In genomic region chr14:106200539-106201310, GRCh38 we compare ENCODE assay signal across 23 cellular contexts.
DNase-seq lines count a peak whose midpoint lies in the region; ATAC-seq and TF ChIP-seq lines count a peak whose summit lies in the region.
"Had no signal": no experiment of that assay in that cellular context is flagged by ENCODE, and none has a peak within 500 bp of the region (broad histone marks: within the 10 kb centered on the region; RNA-seq: fewer than 3 reads in every experiment).

No MANE protein-coding gene starts in this region.

- no peaks in the 10 kb centered on the region for H3K9me3 Mint-ChIP-seq in activated CD4-positive, alpha-beta T cell treated with anti-CD3 and anti-CD28 coated beads, Interleukin-2, amount 10 ng/mL, durations not matched to agents 24 days and 14 days
- no peaks in the 10 kb centered on the region for H3K9me3 Mint-ChIP-seq in CD4-positive, alpha-beta T cell
- H3K9me3 Mint-ChIP-seq in T-helper 2 cell treated with Interferon-gamma antibody and Interleukin-4, amounts not matched to agents 5 μg/mL and 100 μg/mL, for 36 hours: no peaks in the 10 kb centered on the region
- H3K9me3 Mint-ChIP-seq in activated naive CD8-positive, alpha-beta T cell treated with anti-CD3 and anti-CD28 coated beads, Interleukin-2, amount 50 U/mL, for 24 hours: no peaks in the 10 kb centered on the region
- H3K9me3 Mint-ChIP-seq: central memory CD8-positive, alpha-beta T cell; IgD-negative memory B cell; stimulated activated naive B cell treated with anti-CD40 and anti-IgM and Interleukin-4, amounts not matched to agents 10 μg/mL and 1 μg/mL and 100 μg/mL, for 72 hours had no signal

- no peak for TF ChIP-seq CTCF in CD4-positive, alpha-beta T cell (IDR thresholded peaks at IDR 0.05)
- TF ChIP-seq CTCF in tibial nerve (IDR thresholded peaks at IDR 0.05): no peak

- H3K27me3 ChIP-seq in CD4-positive, alpha-beta T cell (ENCODE audit: control insufficient read depth, insufficient read depth, low read length): peaks cover 20% of the 10 kb centered on the region
- no peaks in the 10 kb centered on the region for H3K27me3 ChIP-seq in tibial nerve
- H3K27me3 ChIP-seq: upper lobe of left lung had no signal

- H3K36me3 ChIP-seq in tibial nerve: no peaks in the 10 kb centered on the region
- H3K36me3 ChIP-seq: heart left ventricle, upper lobe of left lung had no signal

- H3K27me3 Mint-ChIP-seq in activated CD4-positive, alpha-beta T cell treated with anti-CD3 and anti-CD28 coated beads, Interleukin-2, amount 10 ng/mL, durations not matched to agents 24 days and 14 days: peaks cover 61% of the 10 kb centered on the region
- peaks cover 60% of the 10 kb centered on the region for H3K27me3 Mint-ChIP-seq in CD4-positive, alpha-beta T cell
- peaks cover 56% of the 10 kb centered on the region for H3K27me3 Mint-ChIP-seq in T-helper 2 cell treated with Interferon-gamma antibody and Interleukin-4, amounts not matched to agents 5 μg/mL and 100 μg/mL, for 36 hours (ENCODE audit: low read depth)
- H3K27me3 Mint-ChIP-seq in activated naive CD8-positive, alpha-beta T cell treated with anti-CD3 and anti-CD28 coated beads, Interleukin-2, amount 50 U/mL, for 24 hours: peaks cover 37% of the 10 kb centered on the region

- DNase-seq in activated CD4-positive, alpha-beta T cell treated with anti-CD3 and anti-CD28 coated beads, Interleukin-2, amount 10 ng/mL, durations not matched to agents 24 days and 14 days: peak; percentile 76
- DNase-seq in activated CD4-positive, alpha-beta T cell treated with anti-CD3 and anti-CD28 coated beads for 1 hour: no peak
- peak in 1 of 10 experiments; percentile 11 for DNase-seq in CD4-positive, alpha-beta T cell
- DNase-seq in T-helper 2 cell treated with Interferon-gamma antibody and Interleukin-4, amounts not matched to agents 5 μg/mL and 100 μg/mL, for 36 hours (ENCODE audit: low spot score): no peak
- no peak for DNase-seq in activated naive CD8-positive, alpha-beta T cell treated with anti-CD3 and anti-CD28 coated beads, Interleukin-2, amount 50 U/mL, for 24 hours
- DNase-seq in tibial nerve (ENCODE audit: low spot score in 2 of 2) (no peak), GF-D8 (lab: John Stamatoyannopoulos, UW) (no peak), SHP77 treated with DMSO at 0.1 percent for 48 hours (lab: John Stamatoyannopoulos, UW) (no peak)
- DNase-seq: activated gamma-delta T cell treated with Interleukin-2 at 50 U/mL for 16 hours; H7; heart left ventricle; left cardiac atrium; NCI-H1436; nucleus accumbens; PC-9; SIG-M5; stimulated activated naive B cell treated with anti-CD40 and anti-IgM and Interleukin-4, amounts not matched to agents 10 μg/mL and 1 μg/mL and 100 μg/mL, for 72 hours had no signal

- POLR2A ChIA-PET in CD4-positive, alpha-beta T cell (lab: Charles Lee): interaction anchor here (0.6 to 1.7 kb wide), 6 partner anchors 10 to 65 kb away, joined by 3 to 9 read pairs (median 4); no protein-coding TSS in a partner anchor

- peak overlapping the region; percentile 58 for H3K4me3 Mint-ChIP-seq in activated CD4-positive, alpha-beta T cell treated with anti-CD3 and anti-CD28 coated beads, Interleukin-2, amount 10 ng/mL, durations not matched to agents 24 days and 14 days
- peak overlapping the region; percentile 69 for H3K4me3 Mint-ChIP-seq in CD4-positive, alpha-beta T cell
- H3K4me3 Mint-ChIP-seq in T-helper 2 cell treated with Interferon-gamma antibody and Interleukin-4, amounts not matched to agents 5 μg/mL and 100 μg/mL, for 36 hours: peak overlapping the region; percentile 62
- H3K4me3 Mint-ChIP-seq in activated naive CD8-positive, alpha-beta T cell treated with anti-CD3 and anti-CD28 coated beads, Interleukin-2, amount 50 U/mL, for 24 hours: peak overlapping the region; percentile 57
- H3K4me3 Mint-ChIP-seq: B cell; central memory CD8-positive, alpha-beta T cell; IgD-negative memory B cell; stimulated activated naive B cell treated with anti-CD40 and anti-IgM and Interleukin-4, amounts not matched to agents 10 μg/mL and 1 μg/mL and 100 μg/mL, for 72 hours had no signal

- no peaks in the 10 kb centered on the region for H3K4me1 ChIP-seq in tibial nerve
- H3K4me1 ChIP-seq: A549, heart left ventricle, upper lobe of left lung had no signal

- CTCF ChIA-PET in CD4-positive, alpha-beta T cell (lab: Charles Lee): interaction anchor here (1.1 to 1.2 kb wide), 2 partner anchors 10 to 28 kb away, joined by 3 to 4 read pairs; no protein-coding TSS in a partner anchor

- peaks cover 10% of the 10 kb centered on the region for H3K4me1 Mint-ChIP-seq in activated CD4-positive, alpha-beta T cell treated with anti-CD3 and anti-CD28 coated beads, Interleukin-2, amount 10 ng/mL, durations not matched to agents 24 days and 14 days
- peaks cover 22% of the 10 kb centered on the region for H3K4me1 Mint-ChIP-seq in CD4-positive, alpha-beta T cell (ENCODE audit: low read depth)
- peaks cover 10% of the 10 kb centered on the region for H3K4me1 Mint-ChIP-seq in T-helper 2 cell treated with Interferon-gamma antibody and Interleukin-4, amounts not matched to agents 5 μg/mL and 100 μg/mL, for 36 hours (ENCODE audit: low read depth)
- H3K4me1 Mint-ChIP-seq in activated naive CD8-positive, alpha-beta T cell treated with anti-CD3 and anti-CD28 coated beads, Interleukin-2, amount 50 U/mL, for 24 hours: peaks cover 17% of the 10 kb centered on the region
- H3K4me1 Mint-ChIP-seq: B cell; central memory CD8-positive, alpha-beta T cell; IgD-negative memory B cell had no signal

- no peaks in the 10 kb centered on the region for H3K9me3 ChIP-seq in CD4-positive, alpha-beta T cell (ENCODE audit: control insufficient read depth, low read length)
- H3K9me3 ChIP-seq in tibial nerve: peaks cover 0 to 5% (median 0%) of the 10 kb centered on the region in 4 donors
- H3K9me3 ChIP-seq: A549, heart left ventricle, upper lobe of left lung had no signal

- no peak for TF ChIP-seq POLR2A in tibial nerve (IDR thresholded peaks at IDR 0.05)

- TF ChIP-seq EP300 in tibial nerve (IDR thresholded peaks at IDR 0.05): no peak

- peak; percentile 76 for ATAC-seq in CD4-positive, alpha-beta T cell (ENCODE audit: poor library complexity)
- peak; percentile 24 for ATAC-seq in activated naive CD8-positive, alpha-beta T cell treated with anti-CD3 and anti-CD28 coated beads, Interleukin-2, amount 50 U/mL, for 24 hours
- ATAC-seq: A549; heart left ventricle; left cardiac atrium; stimulated activated naive B cell treated with anti-CD40 and anti-IgM and Interleukin-4, amounts not matched to agents 10 μg/mL and 1 μg/mL and 100 μg/mL, for 72 hours had no signal

- intact Hi-C loops in activated CD4-positive, alpha-beta T cell treated with anti-CD3 and anti-CD28 coated beads, Interleukin-2, amount 10 ng/mL, durations not matched to agents 24 days and 14 days (cut with micrococcal nuclease): no loop called here
- intact Hi-C loops in CD4-positive, alpha-beta T cell (cut with DNase I, micrococcal nuclease): no loop called here

- WGBS in tibial nerve, 2 donors: 90 to 92% methylated on average over 25 of the region's 25 CpGs

- no peak overlapping the region for H3K4me3 ChIP-seq in tibial nerve
- H3K4me3 ChIP-seq: A549, heart left ventricle, PC-9, upper lobe of left lung had no signal

- H3K27ac ChIP-seq in CD4-positive, alpha-beta T cell (ENCODE audit: low read depth, low read length): no peak overlapping the region
- no peak overlapping the region for H3K27ac ChIP-seq in tibial nerve
- H3K27ac ChIP-seq: A549, epithelial cell of prostate, heart left ventricle, PC-9, upper lobe of left lung had no signal

- no peak overlapping the region for H3K27ac Mint-ChIP-seq in activated CD4-positive, alpha-beta T cell treated with anti-CD3 and anti-CD28 coated beads, Interleukin-2, amount 10 ng/mL, durations not matched to agents 24 days and 14 days
- H3K27ac Mint-ChIP-seq in CD4-positive, alpha-beta T cell: no peak overlapping the region
- H3K27ac Mint-ChIP-seq in T-helper 2 cell treated with Interferon-gamma antibody and Interleukin-4, amounts not matched to agents 5 μg/mL and 100 μg/mL, for 36 hours: no peak overlapping the region
- H3K27ac Mint-ChIP-seq in activated naive CD8-positive, alpha-beta T cell treated with anti-CD3 and anti-CD28 coated beads, Interleukin-2, amount 50 U/mL, for 24 hours: no peak overlapping the region
- H3K27ac Mint-ChIP-seq: B cell; IgD-negative memory B cell; stimulated activated naive B cell treated with anti-CD40 and anti-IgM and Interleukin-4, amounts not matched to agents 10 μg/mL and 1 μg/mL and 100 μg/mL, for 72 hours had no signal

- H3K36me3 Mint-ChIP-seq in activated CD4-positive, alpha-beta T cell treated with anti-CD3 and anti-CD28 coated beads, Interleukin-2, amount 10 ng/mL, durations not matched to agents 24 days and 14 days (ENCODE audit: low read depth): no peaks in the 10 kb centered on the region
- no peaks in the 10 kb centered on the region for H3K36me3 Mint-ChIP-seq in CD4-positive, alpha-beta T cell (ENCODE audit: low read depth)
- H3K36me3 Mint-ChIP-seq in T-helper 2 cell treated with Interferon-gamma antibody and Interleukin-4, amounts not matched to agents 5 μg/mL and 100 μg/mL, for 36 hours (ENCODE audit: low read depth): no peaks in the 10 kb centered on the region
- no peaks in the 10 kb centered on the region for H3K36me3 Mint-ChIP-seq in activated naive CD8-positive, alpha-beta T cell treated with anti-CD3 and anti-CD28 coated beads, Interleukin-2, amount 50 U/mL, for 24 hours (ENCODE audit: low read depth)
- H3K36me3 Mint-ChIP-seq: IgD-negative memory B cell; stimulated activated naive B cell treated with anti-CD40 and anti-IgM and Interleukin-4, amounts not matched to agents 10 μg/mL and 1 μg/mL and 100 μg/mL, for 72 hours had no signal
